ENCODE assay signal across 8 cellular contexts in the genomic region with DNA sequence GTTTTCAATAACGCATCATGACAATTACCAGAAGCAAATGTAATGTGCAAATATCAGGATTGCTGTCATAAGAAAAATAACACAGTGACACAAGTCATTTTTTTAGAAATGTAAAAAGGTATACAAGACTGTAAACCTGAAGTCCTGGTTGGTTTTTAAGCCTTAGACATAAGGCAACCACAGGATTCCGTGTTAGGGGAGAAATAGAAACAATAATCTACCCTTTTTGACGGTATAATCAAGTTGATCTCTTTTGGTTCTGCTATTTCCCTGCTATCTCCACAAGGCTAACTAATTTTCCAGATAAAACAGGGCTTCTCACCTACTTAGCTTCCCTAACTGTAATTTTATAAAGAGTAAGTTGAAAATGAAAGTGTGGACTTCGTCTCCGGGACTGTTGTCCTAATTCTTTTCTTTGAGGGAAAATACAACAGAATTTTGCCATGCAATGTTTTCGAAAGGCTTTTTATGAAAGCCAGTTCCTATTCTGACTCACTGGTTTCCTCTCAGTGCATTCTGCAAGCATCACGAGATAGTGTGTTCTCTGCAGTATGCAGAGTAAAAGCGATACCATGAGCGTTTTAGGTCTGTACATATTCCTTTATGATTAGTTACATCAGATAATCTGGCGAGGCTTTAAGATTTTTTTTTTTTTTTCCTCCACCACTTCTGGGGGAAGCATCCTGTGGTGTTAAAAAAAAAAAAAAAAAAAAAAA. TPM values are rescaled to one million over a fixed set of nuclear protein-coding genes. Genes with fewer than 3 reads are reported as not detected.
DNase-seq lines count a peak whose midpoint lies in the region; ATAC-seq lines count a peak whose summit lies in the region.

No MANE protein-coding gene starts in this region.

- no peaks in the 10 kb centered on the region for H3K9me3 Mint-ChIP-seq in activated T-cell treated with anti-CD3 and anti-CD28 coated beads, Interleukin-2, amount 50 U/mL, for 72 hours
- no peaks in the 10 kb centered on the region for H3K9me3 Mint-ChIP-seq in activated naive CD8-positive, alpha-beta T cell treated with anti-CD3 and anti-CD28 coated beads for 36 hours
- H3K9me3 Mint-ChIP-seq in stimulated activated naive CD8-positive, alpha-beta T cell treated with anti-CD3 and anti-CD28 coated beads, Interleukin-15, Interleukin-2, amounts not matched to agents 100 ng/mL and 50 ng/mL, for 24 hours: no peaks in the 10 kb centered on the region

- no peaks in the 10 kb centered on the region for H3K36me3 Mint-ChIP-seq in activated T-cell treated with anti-CD3 and anti-CD28 coated beads, Interleukin-2, amount 50 U/mL, for 72 hours (ENCODE audit: insufficient read depth in 2 of 2)
- H3K36me3 Mint-ChIP-seq in activated naive CD8-positive, alpha-beta T cell treated with anti-CD3 and anti-CD28 coated beads for 36 hours: no peaks in the 10 kb centered on the region
- no peaks in the 10 kb centered on the region for H3K36me3 Mint-ChIP-seq in stimulated activated naive CD8-positive, alpha-beta T cell treated with anti-CD3 and anti-CD28 coated beads, Interleukin-15, Interleukin-2, amounts not matched to agents 100 ng/mL and 50 ng/mL, for 24 hours (ENCODE audit: low read depth)

- ATAC-seq in activated T-cell treated with anti-CD3 and anti-CD28 coated beads, Interleukin-2, amount 50 U/mL, for 72 hours (replicated peaks in 1 of 2): peak; percentile 99 to 100
- ATAC-seq in HG03175 (IDR thresholded peaks at IDR 0.05; ENCODE audit: unreplicated experiment) (peak; percentile 88), GM18519 (IDR thresholded peaks at IDR 0.05; ENCODE audit: low FRiP score, unreplicated experiment) (no peak)

- H3K27ac Mint-ChIP-seq in activated T-cell treated with anti-CD3 and anti-CD28 coated beads, Interleukin-2, amount 50 U/mL, for 72 hours: peak overlapping the region; percentile 71
- no peak overlapping the region for H3K27ac Mint-ChIP-seq in activated naive CD8-positive, alpha-beta T cell treated with anti-CD3 and anti-CD28 coated beads for 36 hours
- H3K27ac Mint-ChIP-seq in stimulated activated naive CD8-positive, alpha-beta T cell treated with anti-CD3 and anti-CD28 coated beads, Interleukin-15, Interleukin-2, amounts not matched to agents 100 ng/mL and 50 ng/mL, for 24 hours: no peak overlapping the region

- peak; percentile 20 to 41 for DNase-seq in activated T-cell treated with anti-CD3 and anti-CD28 coated beads, Interleukin-2, amount 50 U/mL, for 72 hours
- no peak for DNase-seq in activated T-cell treated with anti-CD3 and anti-CD28 coated beads, Interleukin-2, amount 50 U/mL, for 1 hour
- peak; percentile 1 for DNase-seq in activated naive CD8-positive, alpha-beta T cell treated with anti-CD3 and anti-CD28 coated beads for 36 hours
- DNase-seq in NCI-H446 treated with DMSO at 0.1 percent for 48 hours (lab: John Stamatoyannopoulos, UW): no peak
- DNase-seq in NAMALWA (ENCODE audit: low spot score): no peak

- peak overlapping the region; percentile 2 to 88 for H3K4me3 Mint-ChIP-seq in activated T-cell treated with anti-CD3 and anti-CD28 coated beads, Interleukin-2, amount 50 U/mL, for 72 hours
- peak overlapping the region; percentile 34 for H3K4me3 Mint-ChIP-seq in activated naive CD8-positive, alpha-beta T cell treated with anti-CD3 and anti-CD28 coated beads for 36 hours
- H3K4me3 Mint-ChIP-seq in stimulated activated naive CD8-positive, alpha-beta T cell treated with anti-CD3 and anti-CD28 coated beads, Interleukin-15, Interleukin-2, amounts not matched to agents 100 ng/mL and 50 ng/mL, for 24 hours: peak overlapping the region; percentile 56

- H3K27me3 Mint-ChIP-seq in activated T-cell treated with anti-CD3 and anti-CD28 coated beads, Interleukin-2, amount 50 U/mL, for 72 hours (ENCODE audit: low read depth): peaks cover 56% of the 10 kb centered on the region
- H3K27me3 Mint-ChIP-seq in activated naive CD8-positive, alpha-beta T cell treated with anti-CD3 and anti-CD28 coated beads for 36 hours: peaks cover 31% of the 10 kb centered on the region
- H3K27me3 Mint-ChIP-seq in stimulated activated naive CD8-positive, alpha-beta T cell treated with anti-CD3 and anti-CD28 coated beads, Interleukin-15, Interleukin-2, amounts not matched to agents 100 ng/mL and 50 ng/mL, for 24 hours: peaks cover 40% of the 10 kb centered on the region

- H3K4me1 Mint-ChIP-seq in activated T-cell treated with anti-CD3 and anti-CD28 coated beads, Interleukin-2, amount 50 U/mL, for 72 hours (ENCODE audit: low read depth): peaks cover 13% of the 10 kb centered on the region
- H3K4me1 Mint-ChIP-seq in activated naive CD8-positive, alpha-beta T cell treated with anti-CD3 and anti-CD28 coated beads for 36 hours: no peaks in the 10 kb centered on the region
- peaks cover 12% of the 10 kb centered on the region for H3K4me1 Mint-ChIP-seq in stimulated activated naive CD8-positive, alpha-beta T cell treated with anti-CD3 and anti-CD28 coated beads, Interleukin-15, Interleukin-2, amounts not matched to agents 100 ng/mL and 50 ng/mL, for 24 hours (ENCODE audit: low read depth)

RNA-seq across cellular contexts. Expression of a gene that starts 10.6 kb away (rescaled TPM):
- not detected for total RNA-seq in activated T-cell treated with anti-CD3 and anti-CD28 coated beads, Interleukin-2, amount 50 U/mL, for 72 hours
- total RNA-seq in activated naive CD8-positive, alpha-beta T cell treated with anti-CD3 and anti-CD28 coated beads for 36 hours: not detected

RNA-seq across cellular contexts. Expression of a gene that starts 49.2 kb away (rescaled TPM):
- not detected for total RNA-seq in activated T-cell treated with anti-CD3 and anti-CD28 coated beads, Interleukin-2, amount 50 U/mL, for 72 hours
- total RNA-seq in activated naive CD8-positive, alpha-beta T cell treated with anti-CD3 and anti-CD28 coated beads for 36 hours: not detected

Comparison
In these comparisons a context has a peak if more than half of its experiments do, and no peak if none do; other contexts are left out.
1. DNase-seq: peak in activated T-cell treated with anti-CD3 and anti-CD28 coated beads, Interleukin-2, amount 50 U/mL, for 72 hours (2 of 2) and activated naive CD8-positive, alpha-beta T cell treated with anti-CD3 and anti-CD28 coated beads for 36 hours (single experiment); none in activated T-cell treated with anti-CD3 and anti-CD28 coated beads, Interleukin-2, amount 50 U/mL, for 1 hour (single experiment), NCI-H446 treated with DMSO at 0.1 percent for 48 hours (single experiment) and NAMALWA (single experiment).
2. Peak in every context shown above with its lines, with median percentiles within 50 percentile points of each other: H3K4me3 Mint-ChIP-seq.